In genomic region chr14:74606727-74607126, GRCh38 we compare ENCODE assay signal across 14 cellular contexts.
"Had no signal": no experiment of that assay in that cellular context is flagged by ENCODE, and none has a peak within 500 bp of the region (broad histone marks: within the 10 kb centered on the region; RNA-seq: fewer than 3 reads in every experiment).

No MANE protein-coding gene starts in this region.

- H3K4me3 Mint-ChIP-seq: activated CD4-positive, alpha-beta T cell treated with anti-CD3 and anti-CD28 coated beads, Interleukin-2, amount 10 ng/mL, durations not matched to agents 7 days and 5 days; activated naive CD8-positive, alpha-beta T cell; nephron; T-helper 1 cell treated with Interleukin-12 subunit alpha and Interleukin-12 subunit beta and Interleukin-4 antibody, amounts not matched to agents 30 μg/mL and 1 μg/mL, for 36 hours; WTC11 had no signal

- H3K27ac ChIP-seq: colonic mucosa, gastrocnemius medialis had no signal

- H3K9me3 Mint-ChIP-seq: activated CD4-positive, alpha-beta T cell treated with anti-CD3 and anti-CD28 coated beads, Interleukin-2, amount 10 ng/mL, durations not matched to agents 7 days and 5 days; nephron; T-helper 1 cell treated with Interleukin-12 subunit alpha and Interleukin-12 subunit beta and Interleukin-4 antibody, amounts not matched to agents 30 μg/mL and 1 μg/mL, for 36 hours; WTC11 had no signal

- DNase-seq: activated CD4-positive, alpha-beta T cell treated with anti-CD3 and anti-CD28 coated beads, Interleukin-2, amount 10 ng/mL, durations not matched to agents 7 days and 5 days; activated effector memory CD4-positive, alpha-beta T cell treated with Interleukin-2 at 50 U/mL for 16 hours; anterior cingulate cortex; colonic mucosa; effector CD8-positive, alpha-beta T cell; gastrocnemius medialis; heart right ventricle; occipital lobe; stimulated activated CD4-positive, alpha-beta T cell treated with anti-CD3 and anti-CD28 coated beads, Interleukin-2, amount 100 ng/mL, for 48 hours; stimulated activated naive CD4-positive, alpha-beta T cell treated with Interleukin-2 at 50 U/mL for 16 hours had no signal

- H3K27me3 Mint-ChIP-seq: activated naive CD8-positive, alpha-beta T cell had no signal

- ATAC-seq: gastrocnemius medialis, WTC11 had no signal

- H3K9me3 ChIP-seq: colonic mucosa, gastrocnemius medialis, heart right ventricle had no signal

- H3K36me3 Mint-ChIP-seq: activated naive CD8-positive, alpha-beta T cell; WTC11 had no signal

- H3K36me3 ChIP-seq: colonic mucosa, gastrocnemius medialis had no signal

- H3K27ac Mint-ChIP-seq: activated CD4-positive, alpha-beta T cell treated with anti-CD3 and anti-CD28 coated beads, Interleukin-2, amount 10 ng/mL, durations not matched to agents 7 days and 5 days; activated naive CD8-positive, alpha-beta T cell; T-helper 1 cell treated with Interleukin-12 subunit alpha and Interleukin-12 subunit beta and Interleukin-4 antibody, amounts not matched to agents 30 μg/mL and 1 μg/mL, for 36 hours; WTC11 had no signal

- H3K4me3 ChIP-seq: colonic mucosa, gastrocnemius medialis, heart right ventricle had no signal
